Comparison of ENCODE assay signal across 1 cellular context in the genomic region with DNA sequence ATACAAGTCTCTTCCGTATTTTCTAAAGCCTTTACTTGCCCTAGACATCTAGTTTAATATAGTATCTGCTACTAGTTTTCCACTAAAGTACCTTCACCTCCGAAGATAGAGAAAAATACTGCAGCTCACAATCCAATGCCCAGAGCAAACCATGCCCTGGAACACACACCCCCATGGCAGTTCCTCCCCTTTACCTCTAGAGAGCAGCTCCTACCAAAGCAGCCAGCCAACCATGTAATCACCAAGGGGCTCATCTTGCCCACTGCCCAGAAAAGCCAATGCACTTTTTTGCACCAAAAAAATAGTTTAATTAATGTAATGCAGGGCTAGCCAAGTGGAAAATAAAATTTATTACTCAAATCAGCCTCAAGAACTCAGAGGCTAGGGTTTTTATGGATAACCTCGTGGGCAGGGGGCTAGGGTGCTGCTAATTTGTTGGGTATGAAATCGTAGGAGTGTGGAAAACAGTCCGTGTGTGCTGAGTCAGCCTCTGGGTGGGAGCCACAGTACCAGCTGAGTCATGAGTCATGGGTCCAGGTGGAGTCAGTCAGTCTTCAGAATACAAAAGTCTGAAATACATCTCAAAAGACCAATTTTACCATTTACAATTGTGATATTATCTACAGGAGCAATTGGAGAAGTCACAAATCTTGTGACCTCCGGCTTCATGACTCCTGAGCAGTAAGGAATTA.
TF ChIP-seq lines count a peak whose summit lies in the region.

No MANE protein-coding gene starts in this region.

TF ChIP-seq in GM23338, 12 proteins besides CTCF, POLR2A, EP300 and RAD21 (continued from another document):
- TF ChIP-seq REST (IDR thresholded peaks at IDR 0.05; ENCODE audit: unreplicated experiment), result no peak
- TF ChIP-seq ZNF114 (CRISPR knock-in tag; IDR thresholded peaks at IDR 0.05), result no peak
